In the genomic region with DNA sequence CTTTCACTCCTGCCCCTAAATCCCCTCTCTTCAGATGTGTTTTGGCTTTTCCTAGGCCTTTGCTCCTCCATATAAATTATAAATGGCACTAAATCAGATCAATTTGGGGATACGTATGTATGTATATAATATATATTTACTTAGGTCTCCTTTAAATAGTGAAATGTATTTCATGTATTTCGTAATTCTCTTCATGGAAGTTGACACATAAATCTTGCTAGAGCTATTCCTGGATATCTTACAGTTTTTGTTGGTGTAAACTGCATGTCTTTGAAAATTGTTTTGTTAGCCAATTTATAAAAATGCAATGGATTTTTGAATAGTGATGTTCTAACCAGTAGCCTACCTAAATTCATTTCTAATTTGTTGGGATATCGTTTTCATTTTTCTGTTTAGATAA, we compare ENCODE assay signal across 1 cellular context.
TF ChIP-seq lines count a peak whose summit lies in the region.

No MANE protein-coding gene starts in this region.

TF ChIP-seq in HepG2, 621 proteins besides CTCF, POLR2A, EP300 and RAD21:
- TF ChIP-seq NCOA1 (CRISPR knock-in tag; IDR thresholded peaks at IDR 0.05) (no peak), ATF1 (CRISPR knock-in tag; IDR thresholded peaks at IDR 0.05) (no peak), CEBPB (IDR thresholded peaks at IDR 0.05; ENCODE audit: borderline replicate concordance, low read depth, low read length) (peak; percentile 52; the same call in 1 of the 2 replicates), TCF7L2 (IDR thresholded peaks at IDR 0.05; ENCODE audit: low read depth, low read length) (no peak), RFXANK (CRISPR knock-in tag; IDR thresholded peaks at IDR 0.05) (no peak)
